In the genomic region with DNA sequence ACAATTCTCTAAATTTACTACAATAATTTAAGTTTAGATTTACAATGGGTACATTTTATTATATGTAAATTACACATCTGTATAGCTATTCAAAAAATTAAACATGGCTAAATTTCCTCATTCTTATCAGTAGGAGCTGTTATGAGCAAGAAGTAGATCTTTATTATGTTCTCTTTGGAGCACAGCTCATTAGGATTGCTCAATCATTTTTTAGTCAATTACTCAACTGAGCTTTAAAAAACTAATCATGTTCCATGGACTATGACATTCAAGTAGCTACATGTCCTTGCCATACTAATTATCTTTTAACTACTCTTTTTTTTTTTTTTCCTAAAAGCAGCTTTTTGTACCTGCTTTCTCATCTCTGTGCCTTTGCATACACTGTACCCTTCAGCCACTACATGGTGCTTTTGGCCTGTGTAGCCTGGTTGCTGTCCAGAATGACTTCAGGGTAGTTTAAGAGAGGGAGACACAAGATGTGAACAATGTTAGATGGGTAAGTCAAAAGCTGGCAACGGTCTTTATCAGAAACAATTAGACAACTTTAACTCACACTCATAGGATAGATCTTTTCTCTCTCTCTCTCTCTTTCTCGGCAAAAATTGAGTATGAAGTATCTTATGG, we compare ENCODE assay signal across 1 cellular context.
TF ChIP-seq lines count a peak whose summit lies in the region.

No MANE protein-coding gene starts in this region.

TF ChIP-seq in HepG2, 621 proteins besides CTCF, POLR2A, EP300 and RAD21:
- TF ChIP-seq ZNF296 (CRISPR knock-in tag; conservative IDR thresholded peaks at IDR 0.05), result no peak
- peak; percentile 19; the same call in 1 of the 2 replicates for TF ChIP-seq CEBPB (IDR thresholded peaks at IDR 0.05; ENCODE audit: borderline replicate concordance, low read depth, low read length)
